Comparison of ENCODE assay signal across 1 cellular context in the genomic region with DNA sequence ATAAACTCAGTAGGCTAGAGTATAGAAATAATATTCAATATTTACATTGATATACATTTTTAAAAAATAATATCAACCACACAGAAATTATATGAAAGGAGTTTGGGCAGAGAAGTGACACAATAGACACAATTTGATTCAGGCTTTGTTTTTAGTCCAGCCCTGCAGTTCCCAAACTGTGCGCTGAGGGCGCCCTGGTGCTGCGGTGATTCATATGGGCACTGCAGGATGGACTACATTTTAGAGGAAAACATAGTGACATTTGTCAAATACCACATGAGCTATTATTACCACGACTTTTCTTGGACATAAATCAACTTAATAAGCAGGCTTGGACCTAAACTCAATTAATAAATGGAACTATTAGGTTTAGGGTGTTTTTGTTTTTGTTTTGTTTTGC.
TF ChIP-seq lines count a peak whose summit lies in the region.

No MANE protein-coding gene starts in this region.

TF ChIP-seq in SK-N-SH, 30 proteins besides CTCF, POLR2A, EP300 and RAD21:
- TF ChIP-seq, protein P1, sequence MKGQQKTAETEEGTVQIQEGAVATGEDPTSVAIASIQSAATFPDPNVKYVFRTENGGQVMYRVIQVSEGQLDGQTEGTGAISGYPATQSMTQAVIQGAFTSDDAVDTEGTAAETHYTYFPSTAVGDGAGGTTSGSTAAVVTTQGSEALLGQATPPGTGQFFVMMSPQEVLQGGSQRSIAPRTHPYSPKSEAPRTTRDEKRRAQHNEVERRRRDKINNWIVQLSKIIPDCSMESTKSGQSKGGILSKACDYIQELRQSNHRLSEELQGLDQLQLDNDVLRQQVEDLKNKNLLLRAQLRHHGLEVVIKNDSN (IDR thresholded peaks at IDR 0.05; ENCODE audit: borderline replicate concordance, low read depth) = no peak
- no peak for TF ChIP-seq TEAD4 (IDR thresholded peaks at IDR 0.05; ENCODE audit: borderline replicate concordance, insufficient read depth)
- TF ChIP-seq, protein P2, sequence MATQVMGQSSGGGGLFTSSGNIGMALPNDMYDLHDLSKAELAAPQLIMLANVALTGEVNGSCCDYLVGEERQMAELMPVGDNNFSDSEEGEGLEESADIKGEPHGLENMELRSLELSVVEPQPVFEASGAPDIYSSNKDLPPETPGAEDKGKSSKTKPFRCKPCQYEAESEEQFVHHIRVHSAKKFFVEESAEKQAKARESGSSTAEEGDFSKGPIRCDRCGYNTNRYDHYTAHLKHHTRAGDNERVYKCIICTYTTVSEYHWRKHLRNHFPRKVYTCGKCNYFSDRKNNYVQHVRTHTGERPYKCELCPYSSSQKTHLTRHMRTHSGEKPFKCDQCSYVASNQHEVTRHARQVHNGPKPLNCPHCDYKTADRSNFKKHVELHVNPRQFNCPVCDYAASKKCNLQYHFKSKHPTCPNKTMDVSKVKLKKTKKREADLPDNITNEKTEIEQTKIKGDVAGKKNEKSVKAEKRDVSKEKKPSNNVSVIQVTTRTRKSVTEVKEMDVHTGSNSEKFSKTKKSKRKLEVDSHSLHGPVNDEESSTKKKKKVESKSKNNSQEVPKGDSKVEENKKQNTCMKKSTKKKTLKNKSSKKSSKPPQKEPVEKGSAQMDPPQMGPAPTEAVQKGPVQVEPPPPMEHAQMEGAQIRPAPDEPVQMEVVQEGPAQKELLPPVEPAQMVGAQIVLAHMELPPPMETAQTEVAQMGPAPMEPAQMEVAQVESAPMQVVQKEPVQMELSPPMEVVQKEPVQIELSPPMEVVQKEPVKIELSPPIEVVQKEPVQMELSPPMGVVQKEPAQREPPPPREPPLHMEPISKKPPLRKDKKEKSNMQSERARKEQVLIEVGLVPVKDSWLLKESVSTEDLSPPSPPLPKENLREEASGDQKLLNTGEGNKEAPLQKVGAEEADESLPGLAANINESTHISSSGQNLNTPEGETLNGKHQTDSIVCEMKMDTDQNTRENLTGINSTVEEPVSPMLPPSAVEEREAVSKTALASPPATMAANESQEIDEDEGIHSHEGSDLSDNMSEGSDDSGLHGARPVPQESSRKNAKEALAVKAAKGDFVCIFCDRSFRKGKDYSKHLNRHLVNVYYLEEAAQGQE (IDR thresholded peaks at IDR 0.05; ENCODE audit: low read depth, low read length) = no peak
- TF ChIP-seq TCF12 (IDR thresholded peaks at IDR 0.05) = no peak
- no peak for TF ChIP-seq FOSL2 (IDR thresholded peaks at IDR 0.05; ENCODE audit: borderline replicate concordance, low read depth)
- no peak for TF ChIP-seq NFIC (IDR thresholded peaks at IDR 0.05; ENCODE audit: borderline replicate concordance)
- no peak for TF ChIP-seq SMC3 (IDR thresholded peaks at IDR 0.05; ENCODE audit: low read depth, low read length)
- TF ChIP-seq, protein P3, sequence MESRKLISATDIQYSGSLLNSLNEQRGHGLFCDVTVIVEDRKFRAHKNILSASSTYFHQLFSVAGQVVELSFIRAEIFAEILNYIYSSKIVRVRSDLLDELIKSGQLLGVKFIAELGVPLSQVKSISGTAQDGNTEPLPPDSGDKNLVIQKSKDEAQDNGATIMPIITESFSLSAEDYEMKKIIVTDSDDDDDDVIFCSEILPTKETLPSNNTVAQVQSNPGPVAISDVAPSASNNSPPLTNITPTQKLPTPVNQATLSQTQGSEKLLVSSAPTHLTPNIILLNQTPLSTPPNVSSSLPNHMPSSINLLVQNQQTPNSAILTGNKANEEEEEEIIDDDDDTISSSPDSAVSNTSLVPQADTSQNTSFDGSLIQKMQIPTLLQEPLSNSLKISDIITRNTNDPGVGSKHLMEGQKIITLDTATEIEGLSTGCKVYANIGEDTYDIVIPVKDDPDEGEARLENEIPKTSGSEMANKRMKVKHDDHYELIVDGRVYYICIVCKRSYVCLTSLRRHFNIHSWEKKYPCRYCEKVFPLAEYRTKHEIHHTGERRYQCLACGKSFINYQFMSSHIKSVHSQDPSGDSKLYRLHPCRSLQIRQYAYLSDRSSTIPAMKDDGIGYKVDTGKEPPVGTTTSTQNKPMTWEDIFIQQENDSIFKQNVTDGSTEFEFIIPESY (IDR thresholded peaks at IDR 0.05; ENCODE audit: borderline replicate concordance, low read depth) = no peak
- TF ChIP-seq, protein P4, sequence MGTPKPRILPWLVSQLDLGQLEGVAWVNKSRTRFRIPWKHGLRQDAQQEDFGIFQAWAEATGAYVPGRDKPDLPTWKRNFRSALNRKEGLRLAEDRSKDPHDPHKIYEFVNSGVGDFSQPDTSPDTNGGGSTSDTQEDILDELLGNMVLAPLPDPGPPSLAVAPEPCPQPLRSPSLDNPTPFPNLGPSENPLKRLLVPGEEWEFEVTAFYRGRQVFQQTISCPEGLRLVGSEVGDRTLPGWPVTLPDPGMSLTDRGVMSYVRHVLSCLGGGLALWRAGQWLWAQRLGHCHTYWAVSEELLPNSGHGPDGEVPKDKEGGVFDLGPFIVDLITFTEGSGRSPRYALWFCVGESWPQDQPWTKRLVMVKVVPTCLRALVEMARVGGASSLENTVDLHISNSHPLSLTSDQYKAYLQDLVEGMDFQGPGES (IDR thresholded peaks at IDR 0.05; ENCODE audit: low read depth, low read length) = no peak
- TF ChIP-seq RCOR1 (IDR thresholded peaks at IDR 0.05; ENCODE audit: low read length) = no peak
- TF ChIP-seq GATA2 (CRISPR knock-in tag; IDR thresholded peaks at IDR 0.05) = no peak
- TF ChIP-seq EZH2phosphoT487 (IDR thresholded peaks at IDR 0.05; ENCODE audit: borderline replicate concordance, low read depth) = no peak
TF ChIP-seq in SK-N-SH: peak in this region for 0.
